Comparison of ENCODE assay signal across 21 cellular contexts in the genomic region with DNA sequence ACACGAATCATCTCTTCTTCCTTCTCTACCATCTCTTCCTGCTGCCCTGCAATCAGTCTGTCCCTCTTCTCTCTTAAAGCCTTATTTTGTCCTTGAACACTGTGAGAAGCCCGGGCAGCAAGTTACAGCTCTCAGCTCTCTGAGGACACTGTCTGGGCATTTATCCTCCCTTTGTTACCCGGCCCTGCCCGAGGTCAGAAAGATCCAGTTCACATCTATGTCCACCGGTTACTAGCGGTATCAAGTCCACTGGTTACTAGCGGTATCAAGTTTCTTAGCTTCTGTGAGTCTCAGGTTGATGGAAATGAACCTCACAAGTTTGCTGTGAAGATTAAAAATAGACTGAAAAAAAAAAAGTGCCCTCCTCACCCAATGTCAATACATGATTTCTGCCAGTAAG. TPM values are rescaled to one million over a fixed set of nuclear protein-coding genes. Genes with fewer than 3 reads are reported as not detected.
DNase-seq lines count a peak whose midpoint lies in the region; ATAC-seq and TF ChIP-seq lines count a peak whose summit lies in the region.
"Had no signal": no experiment of that assay in that cellular context is flagged by ENCODE, and none has a peak within 500 bp of the region (broad histone marks: within the 10 kb centered on the region; RNA-seq: fewer than 3 reads in every experiment).

No MANE protein-coding gene starts in this region.

- intact Hi-C loops in psoas muscle (cut with DNase I): no loop called here
- intact Hi-C loops in activated naive CD4-positive, alpha-beta T cell treated with anti-CD3 and anti-CD28 coated beads for 36 hours (cut with micrococcal nuclease): no loop called here

- H3K9me3 ChIP-seq in T-helper 17 cell (ENCODE audit: control insufficient read depth, low read length, poor library complexity, severe bottlenecking) (no peaks in the 10 kb centered on the region), endodermal cell (ENCODE audit: control insufficient read depth, low read length) (peaks cover 6% of the 10 kb centered on the region), psoas muscle (no peaks in the 10 kb centered on the region)
- H3K9me3 ChIP-seq: HAP-1 had no signal

- in situ Hi-C loops in brain microvascular endothelial cell (cut with HindIII; ENCODE audit: low pct_ligation_motif_present, low sequenced_read_pairs): no loop called here

- no peaks in the 10 kb centered on the region for H3K9me3 Mint-ChIP-seq in endodermal cell
- no peaks in the 10 kb centered on the region for H3K9me3 Mint-ChIP-seq in activated naive CD4-positive, alpha-beta T cell treated with anti-CD3 and anti-CD28 coated beads for 36 hours
- H3K9me3 Mint-ChIP-seq: CD4-positive, alpha-beta memory T cell; HFFc6 had no signal

- H3K4me1 ChIP-seq in endodermal cell (ENCODE audit: control insufficient read depth, insufficient read depth, low read length) (no peaks in the 10 kb centered on the region), psoas muscle (peaks cover 8% of the 10 kb centered on the region)
- H3K4me1 ChIP-seq: HAP-1 had no signal

- H3K27me3 ChIP-seq in endodermal cell (ENCODE audit: control insufficient read depth, insufficient read depth, low read length, poor library complexity, severe bottlenecking) (no peaks in the 10 kb centered on the region), psoas muscle (ENCODE audit: insufficient read depth in 3 of 3, low read length in 2 of 3) (no peaks in the 10 kb centered on the region), brain microvascular endothelial cell (replicated peaks) (peaks cover 4% of the 10 kb centered on the region)

- TF ChIP-seq CTCF in endodermal cell (conservative IDR thresholded peaks at IDR 0.05): no peak
- TF ChIP-seq CTCF in psoas muscle (IDR thresholded peaks at IDR 0.05): no peak
- no peak for TF ChIP-seq CTCF in brain microvascular endothelial cell (IDR thresholded peaks at IDR 0.05; ENCODE audit: low read depth, low read length, missing control alignments)

- H3K4me3 ChIP-seq in endodermal cell (ENCODE audit: low read length) (no peak overlapping the region), psoas muscle (no peak overlapping the region), brain microvascular endothelial cell (ENCODE audit: low read depth, low read length) (no peak overlapping the region)
- H3K4me3 ChIP-seq: HAP-1 had no signal

- no peak overlapping the region for H3K27ac Mint-ChIP-seq in T-helper 17 cell
- H3K27ac Mint-ChIP-seq in endodermal cell: no peak overlapping the region
- H3K27ac Mint-ChIP-seq in activated naive CD4-positive, alpha-beta T cell treated with anti-CD3 and anti-CD28 coated beads for 36 hours: no peak overlapping the region
- H3K27ac Mint-ChIP-seq: HFFc6 had no signal

- peaks cover 54% of the 10 kb centered on the region for H3K36me3 ChIP-seq in endodermal cell (ENCODE audit: control insufficient read depth, insufficient read depth, low read length)
- H3K36me3 ChIP-seq in psoas muscle (ENCODE audit: insufficient read depth in 1 of 2, low read depth in 1 of 2): no peaks in the 10 kb centered on the region
- no peaks in the 10 kb centered on the region for H3K36me3 ChIP-seq in brain microvascular endothelial cell (replicated peaks)

- H3K27me3 Mint-ChIP-seq in T-helper 17 cell (no peaks in the 10 kb centered on the region), endodermal cell (ENCODE audit: insufficient read depth) (peaks cover 7% of the 10 kb centered on the region)
- H3K27me3 Mint-ChIP-seq in activated naive CD4-positive, alpha-beta T cell treated with anti-CD3 and anti-CD28 coated beads for 36 hours (ENCODE audit: low read depth): no peaks in the 10 kb centered on the region

- H3K27ac ChIP-seq in endodermal cell (ENCODE audit: low read depth, low read length) (no peak overlapping the region), psoas muscle (no peak overlapping the region), brain microvascular endothelial cell (no peak overlapping the region)

- no peak overlapping the region for H3K9ac ChIP-seq in endodermal cell (ENCODE audit: extremely low read depth, low read length, poor library complexity, severe bottlenecking)

- H3K4me3 Mint-ChIP-seq in T-helper 17 cell: peak overlapping the region; percentile 64
- no peak overlapping the region for H3K4me3 Mint-ChIP-seq in endodermal cell
- H3K4me3 Mint-ChIP-seq in activated naive CD4-positive, alpha-beta T cell treated with anti-CD3 and anti-CD28 coated beads for 36 hours: no peak overlapping the region
- H3K4me3 Mint-ChIP-seq: CD4-positive, alpha-beta memory T cell; HFFc6 had no signal

- 81 to 92% methylated on average over 6 to 7 of the region's 7 CpGs for WGBS in endodermal cell (ENCODE audit: insufficient coverage in 1 of 2, insufficient read length in 1 of 2), 2 experiments
- WGBS in psoas muscle, 3 donors: 26 to 41% (median 32%) methylated on average over 7 of the region's 7 CpGs

- H3K36me3 Mint-ChIP-seq in T-helper 17 cell (ENCODE audit: low read depth): peaks cover 3% of the 10 kb centered on the region
- peaks cover 63% of the 10 kb centered on the region for H3K36me3 Mint-ChIP-seq in endodermal cell (ENCODE audit: low read depth)
- H3K36me3 Mint-ChIP-seq in activated naive CD4-positive, alpha-beta T cell treated with anti-CD3 and anti-CD28 coated beads for 36 hours (ENCODE audit: low read depth): no peaks in the 10 kb centered on the region

- CTCF ChIA-PET in activated naive CD4-positive, alpha-beta T cell treated with anti-CD3 and anti-CD28 coated beads for 36 hours (lab: Charles Lee): no interaction called here

- H3K4me1 Mint-ChIP-seq in T-helper 17 cell: peaks cover 3% of the 10 kb centered on the region
- H3K4me1 Mint-ChIP-seq in endodermal cell: peaks cover 8% of the 10 kb centered on the region
- no peaks in the 10 kb centered on the region for H3K4me1 Mint-ChIP-seq in activated naive CD4-positive, alpha-beta T cell treated with anti-CD3 and anti-CD28 coated beads for 36 hours (ENCODE audit: low read depth)
- H3K4me1 Mint-ChIP-seq: CD4-positive, alpha-beta memory T cell had no signal

- DNase-seq in T-helper 17 cell: no peak
- DNase-seq in endodermal cell: peak; percentile 11
- DNase-seq in psoas muscle: no peak
- DNase-seq in brain microvascular endothelial cell: no peak
- DNase-seq in OCI-M2 (lab: John Stamatoyannopoulos, UW; ENCODE audit: unreplicated experiment): no peak
- no peak for DNase-seq in activated naive CD4-positive, alpha-beta T cell treated with anti-CD3 and anti-CD28 coated beads for 36 hours
- DNase-seq: C1 segment of cervical spinal cord; Calu3; CD4-positive, alpha-beta memory T cell; COR-L47; DMS53; DMS79 treated with DMSO at 0.1 percent for 48 hours; GF-D8; GOT3; HFFc6 had no signal

- no peak for ATAC-seq in T-helper 17 cell
- peak; percentile 57 to 91 (median 79) for ATAC-seq in psoas muscle

RNA-seq across cellular contexts. Expression of gene IFNLR1, which starts 18.8 kb away (rescaled TPM):
- 1 to 10 TPM in 1 of 2 donors, under 1 TPM in 1; 0.65 to 1.3 TPM for total RNA-seq in T-helper 17 cell
- 10 to 100 TPM; 12.1 to 13.0 TPM for total RNA-seq in endodermal cell
- 1.1 TPM for polyA plus RNA-seq in endodermal cell (2013, experiment 1 of 2)
- polyA plus RNA-seq in endodermal cell (2013, experiment 2 of 2): 1.2 TPM
- 1 to 10 TPM; 1.1 to 3.9 (median 2.1) TPM for total RNA-seq in psoas muscle
- 1 to 10 TPM in 2 of 3 donors, under 1 TPM in 1; 0.05 to 2.0 (median 1.9) TPM for polyA plus RNA-seq in psoas muscle
- 1 to 10 TPM; 4.3 to 4.6 TPM for total RNA-seq in activated naive CD4-positive, alpha-beta T cell treated with anti-CD3 and anti-CD28 coated beads for 36 hours
- total RNA-seq: A172, HFFc6 had no signal
- polyA plus RNA-seq: BJ had no signal

RNA-seq across cellular contexts. Expression of gene IL22RA1, which starts 25.3 kb away (rescaled TPM):
- not detected for total RNA-seq in T-helper 17 cell
- not detected for total RNA-seq in endodermal cell
- not detected for polyA plus RNA-seq in endodermal cell (2013, experiment 1 of 2)
- not detected for polyA plus RNA-seq in endodermal cell (2013, experiment 2 of 2)
- total RNA-seq in psoas muscle: under 1 TPM in 3 of 4 donors, not detected in 1; 0.08 to 0.19 (median 0.13) TPM
- under 1 TPM in 1 of 3 donors, not detected in 2; 0.26 TPM for polyA plus RNA-seq in psoas muscle
- not detected for total RNA-seq in activated naive CD4-positive, alpha-beta T cell treated with anti-CD3 and anti-CD28 coated beads for 36 hours
- total RNA-seq: CD4-positive, alpha-beta memory T cell; Daoy; G401; HFFc6 had no signal
- polyA plus RNA-seq: BJ; CD4-positive, alpha-beta memory T cell had no signal

RNA-seq across cellular contexts. Expression of gene MYOM3, which starts 56.3 kb away (rescaled TPM):
- total RNA-seq in T-helper 17 cell (not detected), endodermal cell (under 1 TPM; 0.11 to 0.15 TPM), psoas muscle (100 to 1,000 TPM; 130 to 505 (median 308) TPM)
- polyA plus RNA-seq in endodermal cell (2013, experiment 1 of 2): 0.14 TPM
- polyA plus RNA-seq in endodermal cell (2013, experiment 2 of 2): 0.08 TPM
- 100 to 1,000 TPM in 2 of 3 donors, 10 to 100 TPM in 1; 86.7 to 152 (median 122) TPM for polyA plus RNA-seq in psoas muscle
- not detected for total RNA-seq in activated naive CD4-positive, alpha-beta T cell treated with anti-CD3 and anti-CD28 coated beads for 36 hours
- total RNA-seq: A673; CD4-positive, alpha-beta memory T cell had no signal
- polyA plus RNA-seq: BJ; CD4-positive, alpha-beta memory T cell had no signal

Comparison
In these comparisons a context has a peak if more than half of its experiments do, and no peak if none do; other contexts are left out.
1. RNA of gene MYOM3, which starts 56.3 kb away (total RNA-seq): 130 to 505 TPM in psoas muscle; 0.11 to 0.15 TPM in endodermal cell, not detected in T-helper 17 cell and not detected in activated naive CD4-positive, alpha-beta T cell treated with anti-CD3 and anti-CD28 coated beads for 36 hours; every median in the first group is over 100 times any median in the second.